8 cellular contexts compared by ENCODE assay signal in genomic region chr11:63939351-63939920, GRCh38.
A peak's percentile ranks its signal among the peaks of the same experiment; 100 is the strongest.
DNase-seq lines count a peak whose midpoint lies in the region; ATAC-seq lines count a peak whose summit lies in the region.

No MANE protein-coding gene starts in this region.

- H3K9me3 ChIP-seq in mucosa of rectum (ENCODE audit: control insufficient read depth in 2 of 2, low read length in 2 of 2): no peaks in the 10 kb centered on the region

- peak overlapping the region; percentile 81 for H3K4me3 Mint-ChIP-seq in activated T-cell treated with anti-CD3 and anti-CD28 coated beads, Interleukin-2, amount 50 U/mL, for 24 hours

- peaks cover 17% of the 10 kb centered on the region for H3K36me3 Mint-ChIP-seq in activated T-cell treated with anti-CD3 and anti-CD28 coated beads, Interleukin-2, amount 50 U/mL, for 24 hours (ENCODE audit: low read depth)

- H3K27me3 ChIP-seq in mucosa of rectum (ENCODE audit: control insufficient read depth in 2 of 2, insufficient read depth in 2 of 2, low read length in 2 of 2): no peaks in the 10 kb centered on the region

- no peaks in the 10 kb centered on the region for H3K27me3 Mint-ChIP-seq in activated T-cell treated with anti-CD3 and anti-CD28 coated beads, Interleukin-2, amount 50 U/mL, for 24 hours

- H3K4me1 ChIP-seq in mucosa of rectum (ENCODE audit: control insufficient read depth in 2 of 2, insufficient read depth in 2 of 2, low read length in 2 of 2): peaks cover 22 to 24% of the 10 kb centered on the region in 2 donors

- peak overlapping the region; percentile 62 to 72 for H3K9ac ChIP-seq in mucosa of rectum (ENCODE audit: low read depth in 1 of 2, low read length in 2 of 2)

- ATAC-seq in GM21619 (IDR thresholded peaks at IDR 0.05; ENCODE audit: unreplicated experiment) (no peak), HG03108 (IDR thresholded peaks at IDR 0.05; ENCODE audit: unreplicated experiment) (no peak)

- H3K27ac Mint-ChIP-seq in activated T-cell treated with anti-CD3 and anti-CD28 coated beads, Interleukin-2, amount 50 U/mL, for 24 hours: peak overlapping the region; percentile 89

- DNase-seq in activated T-cell treated with anti-CD3 and anti-CD28 coated beads, Interleukin-2, amount 50 U/mL, for 24 hours: peak; percentile 50
- DNase-seq in activated T-cell treated with anti-CD3 and anti-CD28 coated beads, Interleukin-2, amount 50 U/mL, for 1 hour: no peak
- DNase-seq in NCI-H69 (lab: John Stamatoyannopoulos, UW) (peak; percentile 71), NK-92 (lab: John Stamatoyannopoulos, UW; ENCODE audit: unreplicated experiment) (no peak)

- H3K9me3 Mint-ChIP-seq in activated T-cell treated with anti-CD3 and anti-CD28 coated beads, Interleukin-2, amount 50 U/mL, for 24 hours: no peaks in the 10 kb centered on the region

- H3K4me3 ChIP-seq in mucosa of rectum (ENCODE audit: low read length in 2 of 2): peak overlapping the region; percentile 79 to 86

- no peaks in the 10 kb centered on the region for H3K36me3 ChIP-seq in mucosa of rectum (ENCODE audit: control insufficient read depth in 2 of 2, insufficient read depth in 2 of 2, low read length in 2 of 2)

- peak overlapping the region; percentile 75 for H3K27ac ChIP-seq in cingulate gyrus (ENCODE audit: low read depth, low read length)
- peak overlapping the region; percentile 65 to 69 for H3K27ac ChIP-seq in mucosa of rectum (ENCODE audit: low read depth in 2 of 2, low read length in 2 of 2)

- H3K4me1 Mint-ChIP-seq in activated T-cell treated with anti-CD3 and anti-CD28 coated beads, Interleukin-2, amount 50 U/mL, for 24 hours (ENCODE audit: low read depth): peaks cover 26% of the 10 kb centered on the region

Comparison
In these comparisons a context has a peak if more than half of its experiments do, and no peak if none do; other contexts are left out.
1. DNase-seq: peak in activated T-cell treated with anti-CD3 and anti-CD28 coated beads, Interleukin-2, amount 50 U/mL, for 24 hours (single experiment) and NCI-H69 (single experiment); none in activated T-cell treated with anti-CD3 and anti-CD28 coated beads, Interleukin-2, amount 50 U/mL, for 1 hour (single experiment) and NK-92 (single experiment).